In genomic region chr17:43570518-43570928, GRCh38 we compare ENCODE assay signal across 14 cellular contexts. TPM values are rescaled to one million over a fixed set of nuclear protein-coding genes. Genes with fewer than 3 reads are reported as not detected.
DNase-seq lines count a peak whose midpoint lies in the region; ATAC-seq and TF ChIP-seq lines count a peak whose summit lies in the region.
"Had no signal": no experiment of that assay in that cellular context is flagged by ENCODE, and none has a peak within 500 bp of the region (broad histone marks: within the 10 kb centered on the region; RNA-seq: fewer than 3 reads in every experiment).

No MANE protein-coding gene starts in this region.

- CTCF ChIA-PET in HEK293 (lab: Yijun Ruan, JAX), result interaction anchor here (0.5 to 2.0 kb wide), 11 partner anchors 8 to 194 kb away, joined by 3 to 6 read pairs (median 4); no protein-coding TSS in a partner anchor
- CTCF ChIA-PET in CD4-positive, alpha-beta memory T cell (lab: Charles Lee; ENCODE audit: partially characterized antibody), result interaction anchor here (0.7 to 1.3 kb wide), 2 partner anchors 68 to 190 kb away, joined by 3 to 4 read pairs; no protein-coding TSS in a partner anchor

- no peak overlapping the region for H3K27ac Mint-ChIP-seq in activated T-helper 17 cell treated with anti-CD3 and anti-CD28 coated beads, Interleukin-2, amount 50 U/mL, for 72 hours
- H3K27ac Mint-ChIP-seq in CD4-positive, alpha-beta memory T cell, result peak overlapping the region in 1 of 7 donors; percentile 35
- H3K27ac Mint-ChIP-seq: activated naive CD4-positive, alpha-beta T cell treated with anti-CD3 and anti-CD28 coated beads for 36 hours; CD4-positive, alpha-beta T cell had no signal

- no peak overlapping the region for H3K4me3 Mint-ChIP-seq in activated T-helper 17 cell treated with anti-CD3 and anti-CD28 coated beads, Interleukin-2, amount 50 U/mL, for 72 hours
- no peak overlapping the region for H3K4me3 Mint-ChIP-seq in CD4-positive, alpha-beta memory T cell
- H3K4me3 Mint-ChIP-seq: activated naive CD4-positive, alpha-beta T cell treated with anti-CD3 and anti-CD28 coated beads for 36 hours; CD4-positive, alpha-beta T cell had no signal

- H3K9me3 ChIP-seq in HEK293 (ENCODE audit: control insufficient read depth, insufficient read depth, low read depth, low read length), result no peaks in the 10 kb centered on the region
- no peaks in the 10 kb centered on the region for H3K9me3 ChIP-seq in CD4-positive, alpha-beta memory T cell (ENCODE audit: control insufficient read depth in 1 of 2, low read length in 2 of 2)

- H3K4me1 ChIP-seq in HEK293 (ENCODE audit: control insufficient read depth, insufficient read depth, low read length), result peaks cover 14% of the 10 kb centered on the region
- H3K4me1 ChIP-seq in CD4-positive, alpha-beta memory T cell (ENCODE audit: insufficient read depth, low read length), result no peaks in the 10 kb centered on the region

- no peaks in the 10 kb centered on the region for H3K27me3 ChIP-seq in CD4-positive, alpha-beta memory T cell (ENCODE audit: insufficient read depth, low read length)

- TF ChIP-seq CTCF in AG10803 (conservative IDR thresholded peaks at IDR 0.05; ENCODE audit: low read length) (no peak), HEK293 (tag by site-specific recombination; IDR thresholded peaks at IDR 0.05) (no peak)

- POLR2A ChIA-PET in HEK293 (lab: Yijun Ruan, JAX), result no interaction called here
- POLR2A ChIA-PET in CD4-positive, alpha-beta memory T cell (lab: Charles Lee; ENCODE audit: partially characterized antibody), result no interaction called here

- H3K27me3 Mint-ChIP-seq in activated T-helper 17 cell treated with anti-CD3 and anti-CD28 coated beads, Interleukin-2, amount 50 U/mL, for 72 hours, result peaks cover 7% of the 10 kb centered on the region
- no peaks in the 10 kb centered on the region for H3K27me3 Mint-ChIP-seq in CD4-positive, alpha-beta memory T cell
- H3K27me3 Mint-ChIP-seq: CD4-positive, alpha-beta T cell had no signal

- no peak overlapping the region for H3K27ac ChIP-seq in HEK293 (ENCODE audit: extremely low read depth, low read depth, low read length)
- no peak overlapping the region for H3K27ac ChIP-seq in CD4-positive, alpha-beta memory T cell (ENCODE audit: low read depth, low read length)

- no peaks in the 10 kb centered on the region for H3K36me3 Mint-ChIP-seq in activated T-helper 17 cell treated with anti-CD3 and anti-CD28 coated beads, Interleukin-2, amount 50 U/mL, for 72 hours (ENCODE audit: low read depth)
- no peaks in the 10 kb centered on the region for H3K36me3 Mint-ChIP-seq in CD4-positive, alpha-beta memory T cell

- H3K9me3 Mint-ChIP-seq in activated T-helper 17 cell treated with anti-CD3 and anti-CD28 coated beads, Interleukin-2, amount 50 U/mL, for 72 hours, result no peaks in the 10 kb centered on the region
- no peaks in the 10 kb centered on the region for H3K9me3 Mint-ChIP-seq in CD4-positive, alpha-beta memory T cell
- H3K9me3 Mint-ChIP-seq: activated naive CD4-positive, alpha-beta T cell treated with anti-CD3 and anti-CD28 coated beads for 36 hours; CD4-positive, alpha-beta T cell had no signal

- ATAC-seq in activated T-helper 17 cell treated with anti-CD3 and anti-CD28 coated beads, Interleukin-2, amount 50 U/mL, for 72 hours (replicated peaks), result peak; percentile 89
- ATAC-seq in left ventricle myocardium superior, result no peak
- ATAC-seq in HG02588 (IDR thresholded peaks at IDR 0.05; ENCODE audit: unreplicated experiment), result no peak

- DNase-seq in AG10803 (ENCODE audit: low read depth) (peak; percentile 68), iris pigment epithelial cell (ENCODE audit: low read depth) (peak; percentile 67), left ventricle myocardium superior (no peak), DMS53 treated with DMSO at 0.1 percent for 48 hours (lab: John Stamatoyannopoulos, UW; ENCODE audit: unreplicated experiment) (no peak)
- no peak for DNase-seq in CD4-positive, alpha-beta memory T cell
- DNase-seq: activated naive CD4-positive, alpha-beta T cell treated with anti-CD3 and anti-CD28 coated beads for 36 hours; CD4-positive, alpha-beta T cell; kidney; MM.1S; NCI-H2171 treated with DMSO at 0.1 percent for 48 hours; T-helper 2 cell had no signal

- H3K4me1 Mint-ChIP-seq in activated T-helper 17 cell treated with anti-CD3 and anti-CD28 coated beads, Interleukin-2, amount 50 U/mL, for 72 hours, result no peaks in the 10 kb centered on the region
- H3K4me1 Mint-ChIP-seq in CD4-positive, alpha-beta memory T cell, result no peaks in the 10 kb centered on the region

- no peak overlapping the region for H3K4me3 ChIP-seq in AG10803 (ENCODE audit: low read length)
- H3K4me3 ChIP-seq in HEK293 (ENCODE audit: low read depth, low read length), result no peak overlapping the region
- H3K4me3 ChIP-seq in CD4-positive, alpha-beta memory T cell (ENCODE audit: low read length in 2 of 2), result no peak overlapping the region

- H3K36me3 ChIP-seq in HEK293 (ENCODE audit: control insufficient read depth in 2 of 2, insufficient read depth in 1 of 2, low read length in 2 of 2), result no peaks in the 10 kb centered on the region
- H3K36me3 ChIP-seq in CD4-positive, alpha-beta memory T cell (ENCODE audit: insufficient read depth, low read length), result no peaks in the 10 kb centered on the region

- intact Hi-C loops in left ventricle myocardium superior (cut with micrococcal nuclease), result loop anchor here (10.0 kb wide), 1 partner anchor 46 kb away; no protein-coding TSS in a partner anchor
- intact Hi-C loops in CD4-positive, alpha-beta memory T cell (cut with micrococcal nuclease), result no loop called here

TF ChIP-seq in HEK293, 187 proteins besides CTCF, POLR2A, EP300 and RAD21:
- TF ChIP-seq GLIS1 (tag by site-specific recombination; IDR thresholded peaks at IDR 0.05), result no peak
- TF ChIP-seq, protein P1, sequence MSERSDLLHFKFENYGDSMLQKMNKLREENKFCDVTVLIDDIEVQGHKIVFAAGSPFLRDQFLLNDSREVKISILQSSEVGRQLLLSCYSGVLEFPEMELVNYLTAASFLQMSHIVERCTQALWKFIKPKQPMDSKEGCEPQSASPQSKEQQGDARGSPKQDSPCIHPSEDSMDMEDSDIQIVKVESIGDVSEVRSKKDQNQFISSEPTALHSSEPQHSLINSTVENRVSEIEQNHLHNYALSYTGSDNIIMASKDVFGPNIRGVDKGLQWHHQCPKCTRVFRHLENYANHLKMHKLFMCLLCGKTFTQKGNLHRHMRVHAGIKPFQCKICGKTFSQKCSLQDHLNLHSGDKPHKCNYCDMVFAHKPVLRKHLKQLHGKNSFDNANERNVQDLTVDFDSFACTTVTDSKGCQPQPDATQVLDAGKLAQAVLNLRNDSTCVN (tag by site-specific recombination; optimal IDR thresholded peaks at IDR 0.05), result no peak
- TF ChIP-seq EGR2 (tag by site-specific recombination; IDR thresholded peaks at IDR 0.05; ENCODE audit: low read depth), result peak; percentile 62; the same call in 1 of the 2 replicates
- peak; percentile 67 for TF ChIP-seq ZFHX2 (tag by site-specific recombination; conservative IDR thresholded peaks at IDR 0.05)
- TF ChIP-seq ZBTB1 (tag by site-specific recombination; IDR thresholded peaks at IDR 0.05), result no peak
- no peak for TF ChIP-seq ZNF148 (tag by site-specific recombination; IDR thresholded peaks at IDR 0.05; ENCODE audit: borderline replicate concordance)
TF ChIP-seq in HEK293: peak in this region for 2.

RNA-seq across cellular contexts. Expression of gene ETV4, which starts 24.4 kb away (rescaled TPM):
- total RNA-seq in activated T-helper 17 cell treated with anti-CD3 and anti-CD28 coated beads, Interleukin-2, amount 50 U/mL, for 72 hours, result under 1 TPM; 0.56 to 0.61 TPM
- total RNA-seq in left ventricle myocardium superior, result 0.37 TPM
- total RNA-seq in CD4-positive, alpha-beta memory T cell, result not detected
- not detected for polyA plus RNA-seq in CD4-positive, alpha-beta memory T cell
- total RNA-seq: CD4-positive, alpha-beta T cell had no signal

Comparison
In these comparisons a context has a peak if more than half of its experiments do, and no peak if none do; other contexts are left out.
1. DNase-seq: peak in AG10803 (single experiment) and iris pigment epithelial cell (single experiment); none in left ventricle myocardium superior (single experiment), DMS53 treated with DMSO at 0.1 percent for 48 hours (single experiment) and CD4-positive, alpha-beta memory T cell (0 of 5).